8 cellular contexts compared by ENCODE assay signal in the genomic region with DNA sequence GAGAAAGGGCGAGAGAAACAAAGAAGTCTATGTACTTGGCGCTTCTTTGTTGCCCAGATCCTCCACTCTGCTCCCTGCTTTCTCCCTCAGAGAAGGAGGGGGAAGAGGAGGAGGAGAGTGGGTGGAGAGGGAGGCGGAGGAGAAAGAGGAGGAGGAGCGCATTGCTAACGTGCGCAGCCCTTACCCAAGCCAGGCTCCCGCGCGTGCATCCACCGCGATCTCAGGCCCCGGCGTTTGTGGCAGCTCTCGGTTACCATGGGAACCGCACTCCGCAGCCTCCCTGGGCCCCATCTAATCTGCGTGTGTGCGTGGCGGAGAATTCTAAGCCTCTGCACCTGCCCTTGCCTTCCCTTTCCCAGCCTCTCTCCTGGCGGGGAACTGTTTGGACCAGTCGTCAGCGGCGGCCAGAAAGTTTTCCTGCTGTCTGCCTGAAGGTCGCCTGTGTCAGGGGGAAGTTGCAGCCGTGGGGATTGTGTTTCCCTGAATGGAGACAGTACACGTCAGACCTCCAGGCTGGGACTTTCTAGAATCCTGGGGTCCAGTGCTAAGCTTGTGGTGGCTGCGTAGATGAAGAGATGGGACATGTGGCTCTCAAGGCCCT. TPM values are rescaled to one million over a fixed set of nuclear protein-coding genes. Genes with fewer than 3 reads are reported as not detected.
DNase-seq lines count a peak whose midpoint lies in the region; ATAC-seq, FAIRE-seq and TF ChIP-seq lines count a peak whose summit lies in the region.

A gene (minus strand): TSS at position 239 of the 601 bp plus-strand sequence. CDS start 18,734 bp downstream, outside the sequence.

- H2BK12ac ChIP-seq in trophoblast cell (ENCODE audit: low read length) = no peak within 1 kb of the TSS

- no peak within 1 kb of the TSS for H4K91ac ChIP-seq in trophoblast cell (ENCODE audit: low read depth, low read length)

- CTCF ChIA-PET in HEK293 (lab: Yijun Ruan, JAX) = interaction anchor here (0.6 to 1.0 kb wide), 2 partner anchors 244 to 459 kb away, joined by 3 read pairs; no protein-coding TSS in a partner anchor

- no peak for FAIRE-seq in D721Med (lab: Jason Lieb, UNC)

- no peak within 1 kb of the TSS for H3K23ac ChIP-seq in trophoblast cell (ENCODE audit: low read length)

- no peak within 1 kb of the TSS for H3K14ac ChIP-seq in trophoblast cell (ENCODE audit: low read length)

- H3K27ac ChIP-seq in HEK293 (ENCODE audit: extremely low read depth, low read depth, low read length) (no peak within 1 kb of the TSS), trophoblast cell (ENCODE audit: low read depth, low read length) (no peak within 1 kb of the TSS)

- no CpG with 5 or more reads among the region's 27 CpGs for WGBS in trophoblast cell (ENCODE audit: extremely low coverage, insufficient coverage, insufficient read length)

- no peak within 1 kb of the TSS for H2BK120ac ChIP-seq in trophoblast cell (ENCODE audit: insufficient read depth, low read length, poor library complexity)

- ATAC-seq in GM19463 (IDR thresholded peaks at IDR 0.05; ENCODE audit: unreplicated experiment) = no peak

- H3K4me3 ChIP-seq in HEK293 (ENCODE audit: low read depth, low read length) (no peak within 1 kb of the TSS), trophoblast cell (ENCODE audit: low read depth, low read length) (peak within 1 kb of the TSS; percentile 37)

- H4K12ac ChIP-seq in trophoblast cell (ENCODE audit: low read depth, low read length) = no peak within 1 kb of the TSS

- no peaks in the 10 kb centered on the region for H3K36me3 ChIP-seq in HEK293 (ENCODE audit: control insufficient read depth in 2 of 2, insufficient read depth in 1 of 2, low read length in 2 of 2)
- no peaks in the 10 kb centered on the region for H3K36me3 ChIP-seq in trophoblast cell (ENCODE audit: control insufficient read depth in 1 of 2, insufficient read depth in 2 of 2, low read length in 2 of 2)

- H3K79me1 ChIP-seq in trophoblast cell (ENCODE audit: low read length) = no peaks in the 10 kb centered on the region

- peak within 1 kb of the TSS; percentile 60 for H2AFZ ChIP-seq in trophoblast cell (ENCODE audit: insufficient read depth, low read length, poor library complexity)

- DNase-seq in NCI-H82 treated with DMSO at 0.1 percent for 48 hours (lab: John Stamatoyannopoulos, UW; ENCODE audit: unreplicated experiment) = peak; percentile 68
- peak; percentile 54 for DNase-seq in globus pallidus (ENCODE audit: low spot score)
- DNase-seq in trophoblast cell = no peak
- no peak for DNase-seq in cortex of kidney (lab: John Stamatoyannopoulos, UW)
- no peak for DNase-seq in D721Med (ENCODE audit: insufficient read length, low spot score)
- DNase-seq in SHP77 (lab: John Stamatoyannopoulos, UW) = no peak

- H3K4me1 ChIP-seq in HEK293 (ENCODE audit: control insufficient read depth, insufficient read depth, low read length) = 0 out of 2 replicates have a peak, but pooled peaks cover 3% of the 10 kb centered on the region
- H3K4me1 ChIP-seq in trophoblast cell (ENCODE audit: control insufficient read depth in 1 of 2, insufficient read depth in 2 of 2, low read length in 2 of 2) = peaks cover 5 to 7% of the 10 kb centered on the region in 2 experiments

- POLR2A ChIA-PET in HEK293 (lab: Yijun Ruan, JAX) = no interaction called here

- H3K27me3 ChIP-seq in trophoblast cell (ENCODE audit: insufficient read depth, low read length) = peaks cover 8% of the 10 kb centered on the region

- no peak within 1 kb of the TSS for H3K18ac ChIP-seq in trophoblast cell (ENCODE audit: low read length)

- H2AK5ac ChIP-seq in trophoblast cell (ENCODE audit: low read length) = no peak within 1 kb of the TSS

- no peak within 1 kb of the TSS for H4K8ac ChIP-seq in trophoblast cell (ENCODE audit: low read depth, low read length)

- no peak within 1 kb of the TSS for H3K9ac ChIP-seq in trophoblast cell (ENCODE audit: low read length)

- no peaks in the 10 kb centered on the region for H3K79me2 ChIP-seq in trophoblast cell (ENCODE audit: control insufficient read depth, insufficient read depth, low read length, poor library complexity)

- TF ChIP-seq CTCF in HEK293 (tag by site-specific recombination; IDR thresholded peaks at IDR 0.05) = no peak
- TF ChIP-seq CTCF in D721Med (IDR thresholded peaks at IDR 0.05; ENCODE audit: insufficient read depth, missing control alignments) = no peak

- H3K4me2 ChIP-seq in trophoblast cell (ENCODE audit: low read length) = peak within 1 kb of the TSS; percentile 57

- no peak within 1 kb of the TSS for H3K4ac ChIP-seq in trophoblast cell (ENCODE audit: low read depth, low read length)

- H3K9me3 ChIP-seq in HEK293 (ENCODE audit: control insufficient read depth, insufficient read depth, low read depth, low read length) (no peaks in the 10 kb centered on the region), trophoblast cell (ENCODE audit: insufficient read depth, low read depth, low read length) (no peaks in the 10 kb centered on the region)

- H2BK5ac ChIP-seq in trophoblast cell (ENCODE audit: low read depth, low read length, poor library complexity) = no peak within 1 kb of the TSS

TF ChIP-seq in HEK293, 187 proteins besides CTCF, POLR2A, EP300 and RAD21:
- TF ChIP-seq EGR2 (tag by site-specific recombination; IDR thresholded peaks at IDR 0.05; ENCODE audit: low read depth) (peak; percentile 26; the same call in 1 of the 2 replicates), ZNF600 (tag by site-specific recombination; IDR thresholded peaks at IDR 0.05) (peak; percentile 18; the same call in 1 of the 2 replicates), ZFHX2 (tag by site-specific recombination; conservative IDR thresholded peaks at IDR 0.05) (peak; percentile 66)
- TF ChIP-seq, protein P1, sequence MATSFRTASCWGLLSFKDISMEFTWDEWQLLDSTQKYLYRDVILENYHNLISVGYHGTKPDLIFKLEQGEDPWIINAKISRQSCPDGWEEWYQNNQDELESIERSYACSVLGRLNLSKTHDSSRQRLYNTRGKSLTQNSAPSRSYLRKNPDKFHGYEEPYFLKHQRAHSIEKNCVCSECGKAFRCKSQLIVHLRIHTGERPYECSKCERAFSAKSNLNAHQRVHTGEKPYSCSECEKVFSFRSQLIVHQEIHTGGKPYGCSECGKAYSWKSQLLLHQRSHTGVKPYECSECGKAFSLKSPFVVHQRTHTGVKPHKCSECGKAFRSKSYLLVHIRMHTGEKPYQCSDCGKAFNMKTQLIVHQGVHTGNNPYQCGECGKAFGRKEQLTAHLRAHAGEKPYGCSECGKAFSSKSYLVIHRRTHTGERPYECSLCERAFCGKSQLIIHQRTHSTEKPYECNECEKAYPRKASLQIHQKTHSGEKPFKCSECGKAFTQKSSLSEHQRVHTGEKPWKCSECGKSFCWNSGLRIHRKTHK (tag by site-specific recombination; IDR thresholded peaks at IDR 0.05) = no peak
- TF ChIP-seq, protein P2, sequence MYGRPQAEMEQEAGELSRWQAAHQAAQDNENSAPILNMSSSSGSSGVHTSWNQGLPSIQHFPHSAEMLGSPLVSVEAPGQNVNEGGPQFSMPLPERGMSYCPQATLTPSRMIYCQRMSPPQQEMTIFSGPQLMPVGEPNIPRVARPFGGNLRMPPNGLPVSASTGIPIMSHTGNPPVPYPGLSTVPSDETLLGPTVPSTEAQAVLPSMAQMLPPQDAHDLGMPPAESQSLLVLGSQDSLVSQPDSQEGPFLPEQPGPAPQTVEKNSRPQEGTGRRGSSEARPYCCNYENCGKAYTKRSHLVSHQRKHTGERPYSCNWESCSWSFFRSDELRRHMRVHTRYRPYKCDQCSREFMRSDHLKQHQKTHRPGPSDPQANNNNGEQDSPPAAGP (tag by site-specific recombination; IDR thresholded peaks at IDR 0.05) = no peak

RNA-seq across cellular contexts. Expression of the gene that starts here (rescaled TPM):
- not detected in 2 replicates for polyA plus RNA-seq in trophoblast cell (2013)

Comparison
In these comparisons a context has a peak if more than half of its experiments do, and no peak if none do; other contexts are left out.
1. DNase-seq: peak in NCI-H82 treated with DMSO at 0.1 percent for 48 hours (single experiment) and globus pallidus (single experiment); none in trophoblast cell (0 of 2), cortex of kidney (single experiment), D721Med (single experiment) and SHP77 (0 of 2).